Comparison of ENCODE assay signal across 8 cellular contexts in the genomic region with DNA sequence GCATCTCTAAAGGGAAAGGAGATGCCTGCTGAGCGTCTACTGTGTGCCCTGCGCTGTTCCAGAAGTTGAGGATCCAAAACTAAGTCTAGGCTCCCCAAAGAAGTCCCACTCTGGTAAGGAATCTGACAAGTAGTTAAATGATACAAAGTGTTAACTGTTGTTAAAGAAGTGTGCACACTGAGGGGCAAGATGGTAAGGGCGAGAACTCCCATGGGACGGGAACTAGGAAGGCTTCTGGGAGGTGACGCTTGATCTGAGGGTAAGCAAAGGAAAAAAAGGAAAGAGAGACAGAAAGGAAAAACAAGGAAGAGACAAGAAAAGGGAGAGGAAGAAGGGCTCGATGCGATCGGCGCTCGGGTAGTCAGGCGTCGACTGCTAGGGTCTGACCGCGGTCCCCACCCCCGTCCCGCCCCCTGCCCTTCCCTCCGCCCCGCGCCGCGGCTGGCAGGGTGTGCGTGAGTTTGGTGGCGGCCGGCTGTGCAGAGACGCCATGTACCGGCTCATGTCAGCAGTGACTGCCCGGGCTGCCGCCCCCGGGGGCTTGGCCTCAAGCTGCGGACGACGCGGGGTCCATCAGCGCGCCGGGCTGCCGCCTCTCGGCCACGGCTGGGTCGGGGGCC. TPM values are rescaled to one million over a fixed set of nuclear protein-coding genes. Genes with fewer than 3 reads are reported as not detected.
DNase-seq lines count a peak whose midpoint lies in the region; ATAC-seq, FAIRE-seq and TF ChIP-seq lines count a peak whose summit lies in the region.

A gene with protein sequence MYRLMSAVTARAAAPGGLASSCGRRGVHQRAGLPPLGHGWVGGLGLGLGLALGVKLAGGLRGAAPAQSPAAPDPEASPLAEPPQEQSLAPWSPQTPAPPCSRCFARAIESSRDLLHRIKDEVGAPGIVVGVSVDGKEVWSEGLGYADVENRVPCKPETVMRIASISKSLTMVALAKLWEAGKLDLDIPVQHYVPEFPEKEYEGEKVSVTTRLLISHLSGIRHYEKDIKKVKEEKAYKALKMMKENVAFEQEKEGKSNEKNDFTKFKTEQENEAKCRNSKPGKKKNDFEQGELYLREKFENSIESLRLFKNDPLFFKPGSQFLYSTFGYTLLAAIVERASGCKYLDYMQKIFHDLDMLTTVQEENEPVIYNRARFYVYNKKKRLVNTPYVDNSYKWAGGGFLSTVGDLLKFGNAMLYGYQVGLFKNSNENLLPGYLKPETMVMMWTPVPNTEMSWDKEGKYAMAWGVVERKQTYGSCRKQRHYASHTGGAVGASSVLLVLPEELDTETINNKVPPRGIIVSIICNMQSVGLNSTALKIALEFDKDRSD (plus strand): TSS at position 480 of the 620 bp plus-strand sequence. CDS start 11 bp downstream, at position 491.

- peaks cover 8% of the 10 kb centered on the region for H3K4me1 ChIP-seq in Panc1 (ENCODE audit: control insufficient read depth, insufficient read depth, low read length)
- peaks cover 9 to 14% (median 12%) of the 10 kb centered on the region in 4 donors for H3K4me1 ChIP-seq in esophagus muscularis mucosa
- peaks cover 4% of the 10 kb centered on the region for H3K4me1 ChIP-seq in muscle layer of colon (ENCODE audit: insufficient read depth, low read length)

- H3K9me3 ChIP-seq in Panc1 (ENCODE audit: control insufficient read depth, insufficient read depth, low read depth, low read length) (peaks cover 14% of the 10 kb centered on the region; the same call in 1 of the 2 replicates), esophagus muscularis mucosa (no peaks in the 10 kb centered on the region), muscle layer of colon (ENCODE audit: low read length) (no peaks in the 10 kb centered on the region)

- FAIRE-seq in D721Med (lab: Jason Lieb, UNC): no peak

- WGBS in esophagus muscularis mucosa: 3% methylated on average over 20 of the region's 40 CpGs

- in situ Hi-C loops in Panc1 (cut with HindIII; ENCODE audit: low pct_unique_long_range_greater_than_20kb, low sequenced_read_pairs): no loop called here

- TF ChIP-seq EP300 in esophagus muscularis mucosa (IDR thresholded peaks at IDR 0.05): no peak

- H3K27ac ChIP-seq in Panc1 (ENCODE audit: low read length): peak within 1 kb of the TSS; percentile 97
- peak within 1 kb of the TSS; percentile 93 to 99 (median 96) for H3K27ac ChIP-seq in esophagus muscularis mucosa (replicated peaks in 1 of 4)
- peak within 1 kb of the TSS; percentile 91 for H3K27ac ChIP-seq in muscle layer of colon (ENCODE audit: low read depth, low read length)

- H3K9me3 Mint-ChIP-seq in activated T-cell treated with anti-CD3 and anti-CD28 coated beads, Interleukin-2, amount 50 U/mL, for 72 hours: peaks cover 9 to 14% of the 10 kb centered on the region in 2 donors

- peak within 1 kb of the TSS; percentile 85 to 91 for H3K4me3 Mint-ChIP-seq in activated T-cell treated with anti-CD3 and anti-CD28 coated beads, Interleukin-2, amount 50 U/mL, for 72 hours

- CTCF ChIA-PET in Panc1 (lab: Charles Lee): interaction anchor here (0.7 kb wide), 1 partner anchor 74 kb away, joined by 3 read pairs; no protein-coding TSS in a partner anchor

- H3K4me3 ChIP-seq in Panc1 (ENCODE audit: low read depth in 2 of 2, low read length in 2 of 2) (peak within 1 kb of the TSS; percentile 58 to 90), esophagus muscularis mucosa (peak within 1 kb of the TSS; percentile 74 to 100 (median 96)), muscle layer of colon (ENCODE audit: low read depth in 1 of 2, low read length in 2 of 2) (peak within 1 kb of the TSS; percentile 74 to 99)

- peaks cover 9 to 21% of the 10 kb centered on the region in 2 donors for H3K36me3 Mint-ChIP-seq in activated T-cell treated with anti-CD3 and anti-CD28 coated beads, Interleukin-2, amount 50 U/mL, for 72 hours (ENCODE audit: insufficient read depth in 2 of 2)

- DNase-seq in D721Med (ENCODE audit: insufficient read length, low spot score): peak; percentile 49
- peak; percentile 60 for DNase-seq in HuH-7.5 (ENCODE audit: low spot score)
- DNase-seq in Panc1 (ENCODE audit: low read depth, low spot score): no peak
- DNase-seq in activated T-cell treated with anti-CD3 and anti-CD28 coated beads, Interleukin-2, amount 50 U/mL, for 72 hours: peak; percentile 88 to 89
- peak; percentile 96 for DNase-seq in esophagus muscularis mucosa (ENCODE audit: extremely low spot score)
- DNase-seq in stimulated activated CD8-positive, alpha-beta memory T cell treated with anti-CD3 and anti-CD28 coated beads, Interleukin-7, amount 100 ng/mL, for 24 hours (ENCODE audit: low read depth): peak; percentile 50

- ATAC-seq in GM21515 (IDR thresholded peaks at IDR 0.05; ENCODE audit: unreplicated experiment): peak; percentile 76
- peak; percentile 97 for ATAC-seq in Panc1
- ATAC-seq in activated T-cell treated with anti-CD3 and anti-CD28 coated beads, Interleukin-2, amount 50 U/mL, for 72 hours (replicated peaks in 1 of 2): peak; percentile 91 to 93

- H3K9ac ChIP-seq in muscle layer of colon (ENCODE audit: low read length): peak within 1 kb of the TSS; percentile 49

- no peaks in the 10 kb centered on the region for H3K27me3 Mint-ChIP-seq in activated T-cell treated with anti-CD3 and anti-CD28 coated beads, Interleukin-2, amount 50 U/mL, for 72 hours (ENCODE audit: low read depth)

- no TSS peak for BruUV-seq in Panc1 (replicated peaks; lab: Mats Ljungman, UMichigan)

- no peak for TF ChIP-seq POLR2A in esophagus muscularis mucosa (IDR thresholded peaks at IDR 0.05; ENCODE audit: low read depth)

- H3K36me3 ChIP-seq in Panc1 (ENCODE audit: control insufficient read depth, insufficient read depth, low read length) (no peaks in the 10 kb centered on the region; the same call in 1 of the 2 replicates), esophagus muscularis mucosa (peaks cover 6 to 11% (median 9%) of the 10 kb centered on the region in 4 donors), muscle layer of colon (ENCODE audit: insufficient read depth, low read length) (no peaks in the 10 kb centered on the region)

- peaks cover 29% of the 10 kb centered on the region for H3K4me1 Mint-ChIP-seq in activated T-cell treated with anti-CD3 and anti-CD28 coated beads, Interleukin-2, amount 50 U/mL, for 72 hours (ENCODE audit: low read depth)

- intact Hi-C loops in Panc1 (cut with micrococcal nuclease; ENCODE audit: unreplicated experiment) (no loop called here), esophagus muscularis mucosa (cut with DNase I) (no loop called here)

- H3K27me3 ChIP-seq in Panc1 (ENCODE audit: control insufficient read depth, insufficient read depth, low read length): no peaks in the 10 kb centered on the region
- H3K27me3 ChIP-seq in esophagus muscularis mucosa: no peaks in the 10 kb centered on the region
- no peaks in the 10 kb centered on the region for H3K27me3 ChIP-seq in muscle layer of colon (ENCODE audit: control insufficient read depth in 1 of 2, insufficient read depth in 2 of 2, low read length in 2 of 2)

- peak within 1 kb of the TSS; percentile 34 for H3K27ac Mint-ChIP-seq in activated T-cell treated with anti-CD3 and anti-CD28 coated beads, Interleukin-2, amount 50 U/mL, for 72 hours

- POLR2A ChIA-PET in Panc1 (lab: Charles Lee): no interaction called here

- TF ChIP-seq CTCF in D721Med (IDR thresholded peaks at IDR 0.05; ENCODE audit: insufficient read depth, missing control alignments) (no peak), Panc1 (IDR thresholded peaks at IDR 0.05) (no peak), esophagus muscularis mucosa (IDR thresholded peaks at IDR 0.05) (no peak)

RNA-seq across cellular contexts. Expression of the gene that starts here (rescaled TPM):
- total RNA-seq in Panc1 (2021; ENCODE audit: unreplicated experiment) (18.4 TPM), esophagus muscularis mucosa (10 to 100 TPM; 15.4 to 22.8 (median 18.7) TPM)
- 12.5 TPM for polyA plus RNA-seq in Panc1 (2012; ENCODE audit: insufficient read length)
- total RNA-seq in activated T-cell treated with anti-CD3 and anti-CD28 coated beads, Interleukin-2, amount 50 U/mL, for 72 hours: 10 to 100 TPM; 28.6 to 30.3 TPM
